Comparison of ENCODE assay signal across 1 cellular context in the genomic region with DNA sequence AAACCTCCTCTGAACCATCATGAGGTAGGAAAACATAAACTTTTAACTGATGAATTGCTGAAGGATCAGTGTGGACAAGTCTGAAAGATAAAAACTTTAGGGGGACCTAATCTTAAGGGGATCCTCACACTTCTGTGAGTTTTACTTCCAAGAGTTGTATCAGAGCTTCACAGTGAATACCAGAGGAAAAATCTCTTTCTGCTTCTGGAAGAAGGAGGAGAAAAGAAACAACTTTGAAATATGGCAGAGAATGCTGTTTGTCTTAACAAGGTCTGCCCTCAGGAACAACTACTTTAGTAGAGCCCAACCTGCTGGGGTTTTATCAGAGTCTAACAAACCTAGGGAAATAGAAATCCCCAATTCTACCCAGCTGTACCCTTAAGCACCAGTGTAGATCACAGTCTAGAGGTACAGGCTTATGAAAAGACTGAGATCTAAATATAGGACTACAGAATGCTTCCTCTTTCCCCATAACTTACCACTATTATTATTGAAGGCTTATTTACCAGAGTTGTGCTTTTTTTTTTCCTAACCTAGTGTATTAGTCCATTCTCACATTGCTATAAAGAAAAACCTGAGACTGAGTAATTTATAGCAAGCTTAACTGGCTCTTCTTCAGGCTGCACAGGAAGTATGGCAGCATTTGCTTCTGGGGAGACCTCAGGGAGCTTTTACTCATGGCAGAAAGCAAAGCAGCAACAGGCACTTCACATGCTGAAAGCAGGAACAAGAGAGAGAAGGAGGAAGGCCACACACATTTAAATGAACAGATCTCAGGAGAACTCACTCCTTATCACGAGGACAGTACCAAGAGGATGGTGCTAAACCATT.
TF ChIP-seq lines count a peak whose summit lies in the region.

No MANE protein-coding gene starts in this region.

TF ChIP-seq in GM23338, 12 proteins besides CTCF, POLR2A, EP300 and RAD21 (continued from another document):
- TF ChIP-seq, protein P1, sequence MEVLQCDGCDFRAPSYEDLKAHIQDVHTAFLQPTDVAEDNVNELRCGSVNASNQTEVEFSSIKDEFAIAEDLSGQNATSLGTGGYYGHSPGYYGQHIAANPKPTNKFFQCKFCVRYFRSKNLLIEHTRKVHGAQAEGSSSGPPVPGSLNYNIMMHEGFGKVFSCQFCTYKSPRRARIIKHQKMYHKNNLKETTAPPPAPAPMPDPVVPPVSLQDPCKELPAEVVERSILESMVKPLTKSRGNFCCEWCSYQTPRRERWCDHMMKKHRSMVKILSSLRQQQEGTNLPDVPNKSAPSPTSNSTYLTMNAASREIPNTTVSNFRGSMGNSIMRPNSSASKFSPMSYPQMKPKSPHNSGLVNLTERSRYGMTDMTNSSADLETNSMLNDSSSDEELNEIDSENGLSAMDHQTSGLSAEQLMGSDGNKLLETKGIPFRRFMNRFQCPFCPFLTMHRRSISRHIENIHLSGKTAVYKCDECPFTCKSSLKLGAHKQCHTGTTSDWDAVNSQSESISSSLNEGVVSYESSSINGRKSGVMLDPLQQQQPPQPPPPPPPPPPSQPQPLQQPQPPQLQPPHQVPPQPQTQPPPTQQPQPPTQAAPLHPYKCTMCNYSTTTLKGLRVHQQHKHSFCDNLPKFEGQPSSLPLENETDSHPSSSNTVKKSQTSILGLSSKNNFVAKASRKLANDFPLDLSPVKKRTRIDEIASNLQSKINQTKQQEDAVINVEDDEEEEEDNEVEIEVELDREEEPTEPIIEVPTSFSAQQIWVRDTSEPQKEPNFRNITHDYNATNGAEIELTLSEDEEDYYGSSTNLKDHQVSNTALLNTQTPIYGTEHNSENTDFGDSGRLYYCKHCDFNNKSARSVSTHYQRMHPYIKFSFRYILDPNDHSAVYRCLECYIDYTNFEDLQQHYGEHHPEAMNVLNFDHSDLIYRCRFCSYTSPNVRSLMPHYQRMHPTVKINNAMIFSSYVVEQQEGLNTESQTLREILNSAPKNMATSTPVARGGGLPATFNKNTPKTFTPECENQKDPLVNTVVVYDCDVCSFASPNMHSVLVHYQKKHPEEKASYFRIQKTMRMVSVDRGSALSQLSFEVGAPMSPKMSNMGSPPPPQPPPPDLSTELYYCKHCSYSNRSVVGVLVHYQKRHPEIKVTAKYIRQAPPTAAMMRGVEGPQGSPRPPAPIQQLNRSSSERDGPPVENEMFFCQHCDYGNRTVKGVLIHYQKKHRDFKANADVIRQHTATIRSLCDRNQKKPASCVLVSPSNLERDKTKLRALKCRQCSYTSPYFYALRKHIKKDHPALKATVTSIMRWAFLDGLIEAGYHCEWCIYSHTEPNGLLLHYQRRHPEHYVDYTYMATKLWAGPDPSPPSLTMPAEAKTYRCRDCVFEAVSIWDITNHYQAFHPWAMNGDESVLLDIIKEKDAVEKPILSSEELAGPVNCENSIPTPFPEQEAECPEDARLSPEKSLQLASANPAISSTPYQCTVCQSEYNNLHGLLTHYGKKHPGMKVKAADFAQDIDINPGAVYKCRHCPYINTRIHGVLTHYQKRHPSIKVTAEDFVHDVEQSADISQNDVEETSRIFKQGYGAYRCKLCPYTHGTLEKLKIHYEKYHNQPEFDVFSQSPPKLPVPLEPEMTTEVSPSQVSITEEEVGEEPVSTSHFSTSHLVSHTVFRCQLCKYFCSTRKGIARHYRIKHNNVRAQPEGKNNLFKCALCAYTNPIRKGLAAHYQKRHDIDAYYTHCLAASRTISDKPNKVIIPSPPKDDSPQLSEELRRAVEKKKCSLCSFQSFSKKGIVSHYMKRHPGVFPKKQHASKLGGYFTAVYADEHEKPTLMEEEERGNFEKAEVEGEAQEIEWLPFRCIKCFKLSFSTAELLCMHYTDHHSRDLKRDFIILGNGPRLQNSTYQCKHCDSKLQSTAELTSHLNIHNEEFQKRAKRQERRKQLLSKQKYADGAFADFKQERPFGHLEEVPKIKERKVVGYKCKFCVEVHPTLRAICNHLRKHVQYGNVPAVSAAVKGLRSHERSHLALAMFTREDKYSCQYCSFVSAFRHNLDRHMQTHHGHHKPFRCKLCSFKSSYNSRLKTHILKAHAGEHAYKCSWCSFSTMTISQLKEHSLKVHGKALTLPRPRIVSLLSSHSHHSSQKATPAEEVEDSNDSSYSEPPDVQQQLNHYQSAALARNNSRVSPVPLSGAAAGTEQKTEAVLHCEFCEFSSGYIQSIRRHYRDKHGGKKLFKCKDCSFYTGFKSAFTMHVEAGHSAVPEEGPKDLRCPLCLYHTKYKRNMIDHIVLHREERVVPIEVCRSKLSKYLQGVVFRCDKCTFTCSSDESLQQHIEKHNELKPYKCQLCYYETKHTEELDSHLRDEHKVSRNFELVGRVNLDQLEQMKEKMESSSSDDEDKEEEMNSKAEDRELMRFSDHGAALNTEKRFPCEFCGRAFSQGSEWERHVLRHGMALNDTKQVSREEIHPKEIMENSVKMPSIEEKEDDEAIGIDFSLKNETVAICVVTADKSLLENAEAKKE (CRISPR knock-in tag; IDR thresholded peaks at IDR 0.05) = no peak
- TF ChIP-seq EZH2phosphoT487 (IDR thresholded peaks at IDR 0.05; ENCODE audit: unreplicated experiment) (no peak), EZH2 (IDR thresholded peaks at IDR 0.05; ENCODE audit: low read depth, unreplicated experiment) (no peak), NANOG (IDR thresholded peaks at IDR 0.05; ENCODE audit: borderline replicate concordance) (no peak), ZNF114 (CRISPR knock-in tag; IDR thresholded peaks at IDR 0.05) (no peak), JUNB (IDR thresholded peaks at IDR 0.05; ENCODE audit: unreplicated experiment) (no peak), POLR2AphosphoS5 (IDR thresholded peaks at IDR 0.05; ENCODE audit: low read depth) (no peak)
- TF ChIP-seq, protein P2, sequence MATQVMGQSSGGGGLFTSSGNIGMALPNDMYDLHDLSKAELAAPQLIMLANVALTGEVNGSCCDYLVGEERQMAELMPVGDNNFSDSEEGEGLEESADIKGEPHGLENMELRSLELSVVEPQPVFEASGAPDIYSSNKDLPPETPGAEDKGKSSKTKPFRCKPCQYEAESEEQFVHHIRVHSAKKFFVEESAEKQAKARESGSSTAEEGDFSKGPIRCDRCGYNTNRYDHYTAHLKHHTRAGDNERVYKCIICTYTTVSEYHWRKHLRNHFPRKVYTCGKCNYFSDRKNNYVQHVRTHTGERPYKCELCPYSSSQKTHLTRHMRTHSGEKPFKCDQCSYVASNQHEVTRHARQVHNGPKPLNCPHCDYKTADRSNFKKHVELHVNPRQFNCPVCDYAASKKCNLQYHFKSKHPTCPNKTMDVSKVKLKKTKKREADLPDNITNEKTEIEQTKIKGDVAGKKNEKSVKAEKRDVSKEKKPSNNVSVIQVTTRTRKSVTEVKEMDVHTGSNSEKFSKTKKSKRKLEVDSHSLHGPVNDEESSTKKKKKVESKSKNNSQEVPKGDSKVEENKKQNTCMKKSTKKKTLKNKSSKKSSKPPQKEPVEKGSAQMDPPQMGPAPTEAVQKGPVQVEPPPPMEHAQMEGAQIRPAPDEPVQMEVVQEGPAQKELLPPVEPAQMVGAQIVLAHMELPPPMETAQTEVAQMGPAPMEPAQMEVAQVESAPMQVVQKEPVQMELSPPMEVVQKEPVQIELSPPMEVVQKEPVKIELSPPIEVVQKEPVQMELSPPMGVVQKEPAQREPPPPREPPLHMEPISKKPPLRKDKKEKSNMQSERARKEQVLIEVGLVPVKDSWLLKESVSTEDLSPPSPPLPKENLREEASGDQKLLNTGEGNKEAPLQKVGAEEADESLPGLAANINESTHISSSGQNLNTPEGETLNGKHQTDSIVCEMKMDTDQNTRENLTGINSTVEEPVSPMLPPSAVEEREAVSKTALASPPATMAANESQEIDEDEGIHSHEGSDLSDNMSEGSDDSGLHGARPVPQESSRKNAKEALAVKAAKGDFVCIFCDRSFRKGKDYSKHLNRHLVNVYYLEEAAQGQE (IDR thresholded peaks at IDR 0.05; ENCODE audit: unreplicated experiment) = no peak
- TF ChIP-seq, protein P3, sequence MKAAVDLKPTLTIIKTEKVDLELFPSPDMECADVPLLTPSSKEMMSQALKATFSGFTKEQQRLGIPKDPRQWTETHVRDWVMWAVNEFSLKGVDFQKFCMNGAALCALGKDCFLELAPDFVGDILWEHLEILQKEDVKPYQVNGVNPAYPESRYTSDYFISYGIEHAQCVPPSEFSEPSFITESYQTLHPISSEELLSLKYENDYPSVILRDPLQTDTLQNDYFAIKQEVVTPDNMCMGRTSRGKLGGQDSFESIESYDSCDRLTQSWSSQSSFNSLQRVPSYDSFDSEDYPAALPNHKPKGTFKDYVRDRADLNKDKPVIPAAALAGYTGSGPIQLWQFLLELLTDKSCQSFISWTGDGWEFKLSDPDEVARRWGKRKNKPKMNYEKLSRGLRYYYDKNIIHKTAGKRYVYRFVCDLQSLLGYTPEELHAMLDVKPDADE (IDR thresholded peaks at IDR 0.05) = no peak
